1 cellular context compared by ENCODE assay signal in genomic region chr11:58776891-58777451, GRCh38.
TF ChIP-seq lines count a peak whose summit lies in the region.

No MANE protein-coding gene starts in this region.

TF ChIP-seq in K562, 482 proteins besides CTCF, POLR2A, EP300 and RAD21 (continued from another document and continues in another):
- TF ChIP-seq REST (CRISPR knock-in tag; IDR thresholded peaks at IDR 0.05; ENCODE audit: low read depth) (0 out of 2 replicates have a peak, but pooled peaks have one; percentile 16), ZNF282 (CRISPR knock-in tag; IDR thresholded peaks at IDR 0.05) (no peak), COPS2 (conservative IDR thresholded peaks at IDR 0.05) (no peak), ADNP (tag; IDR thresholded peaks at IDR 0.05) (peak; percentile 52), ARNT (IDR thresholded peaks at IDR 0.05) (peak in 1 of 2 experiments; percentile 70; a peak in 1 of 4 replicates), ZMIZ1 (IDR thresholded peaks at IDR 0.05; ENCODE audit: low read depth in 2 of 2, low read length in 2 of 2) (peak in 1 of 2 experiments; percentile 86; a peak in 2 of 4 replicates), HCFC1 (IDR thresholded peaks at IDR 0.05; ENCODE audit: low read depth, low read length) (no peak), ZKSCAN3 (CRISPR knock-in tag; IDR thresholded peaks at IDR 0.05) (no peak), NR0B1 (IDR thresholded peaks at IDR 0.05; ENCODE audit: partially characterized antibody) (no peak), MXI1 (IDR thresholded peaks at IDR 0.05; ENCODE audit: low read depth, low read length) (no peak), CREB3 (tag; conservative IDR thresholded peaks at IDR 0.05; ENCODE audit: low read depth) (no peak), ELF2 (CRISPR knock-in tag; IDR thresholded peaks at IDR 0.05) (no peak), FOXP1 (CRISPR knock-in tag; IDR thresholded peaks at IDR 0.05) (no peak), CREB3L1 (IDR thresholded peaks at IDR 0.05; ENCODE audit: borderline replicate concordance, low read depth) (no peak), POLR2AphosphoS5 (IDR thresholded peaks at IDR 0.05; ENCODE audit: control insufficient read depth, insufficient read depth, low read depth, low read length) (peak; percentile 85), LCOR (CRISPR knock-in tag; IDR thresholded peaks at IDR 0.05) (peak; percentile 63; the same call in 1 of the 2 replicates), MCM3 (IDR thresholded peaks at IDR 0.05) (no peak), RBBP5 (IDR thresholded peaks at IDR 0.05; ENCODE audit: borderline replicate concordance, insufficient read depth, low read length, poor library complexity, severe bottlenecking) (no peak), PCBP2 (IDR thresholded peaks at IDR 0.05; ENCODE audit: low read depth, low read length, poor library complexity, severe bottlenecking) (no peak), OTX1 (CRISPR knock-in tag; IDR thresholded peaks at IDR 0.05) (no peak), TARDBP (IDR thresholded peaks at IDR 0.05) (no peak), ZNF583 (CRISPR knock-in tag; IDR thresholded peaks at IDR 0.05) (no peak), GTF2E2 (tag; IDR thresholded peaks at IDR 0.05) (no peak; the same call in none of the 2 replicates), TEAD1 (CRISPR knock-in tag; IDR thresholded peaks at IDR 0.05) (peak; percentile 92 to 93), ZNF507 (tag; conservative IDR thresholded peaks at IDR 0.05) (no peak), ZNF696 (CRISPR knock-in tag; conservative IDR thresholded peaks at IDR 0.05) (no peak)
- TF ChIP-seq, protein P1, sequence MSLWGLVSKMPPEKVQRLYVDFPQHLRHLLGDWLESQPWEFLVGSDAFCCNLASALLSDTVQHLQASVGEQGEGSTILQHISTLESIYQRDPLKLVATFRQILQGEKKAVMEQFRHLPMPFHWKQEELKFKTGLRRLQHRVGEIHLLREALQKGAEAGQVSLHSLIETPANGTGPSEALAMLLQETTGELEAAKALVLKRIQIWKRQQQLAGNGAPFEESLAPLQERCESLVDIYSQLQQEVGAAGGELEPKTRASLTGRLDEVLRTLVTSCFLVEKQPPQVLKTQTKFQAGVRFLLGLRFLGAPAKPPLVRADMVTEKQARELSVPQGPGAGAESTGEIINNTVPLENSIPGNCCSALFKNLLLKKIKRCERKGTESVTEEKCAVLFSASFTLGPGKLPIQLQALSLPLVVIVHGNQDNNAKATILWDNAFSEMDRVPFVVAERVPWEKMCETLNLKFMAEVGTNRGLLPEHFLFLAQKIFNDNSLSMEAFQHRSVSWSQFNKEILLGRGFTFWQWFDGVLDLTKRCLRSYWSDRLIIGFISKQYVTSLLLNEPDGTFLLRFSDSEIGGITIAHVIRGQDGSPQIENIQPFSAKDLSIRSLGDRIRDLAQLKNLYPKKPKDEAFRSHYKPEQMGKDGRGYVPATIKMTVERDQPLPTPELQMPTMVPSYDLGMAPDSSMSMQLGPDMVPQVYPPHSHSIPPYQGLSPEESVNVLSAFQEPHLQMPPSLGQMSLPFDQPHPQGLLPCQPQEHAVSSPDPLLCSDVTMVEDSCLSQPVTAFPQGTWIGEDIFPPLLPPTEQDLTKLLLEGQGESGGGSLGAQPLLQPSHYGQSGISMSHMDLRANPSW (CRISPR knock-in tag; IDR thresholded peaks at IDR 0.05), result no peak
- TF ChIP-seq, protein P2, sequence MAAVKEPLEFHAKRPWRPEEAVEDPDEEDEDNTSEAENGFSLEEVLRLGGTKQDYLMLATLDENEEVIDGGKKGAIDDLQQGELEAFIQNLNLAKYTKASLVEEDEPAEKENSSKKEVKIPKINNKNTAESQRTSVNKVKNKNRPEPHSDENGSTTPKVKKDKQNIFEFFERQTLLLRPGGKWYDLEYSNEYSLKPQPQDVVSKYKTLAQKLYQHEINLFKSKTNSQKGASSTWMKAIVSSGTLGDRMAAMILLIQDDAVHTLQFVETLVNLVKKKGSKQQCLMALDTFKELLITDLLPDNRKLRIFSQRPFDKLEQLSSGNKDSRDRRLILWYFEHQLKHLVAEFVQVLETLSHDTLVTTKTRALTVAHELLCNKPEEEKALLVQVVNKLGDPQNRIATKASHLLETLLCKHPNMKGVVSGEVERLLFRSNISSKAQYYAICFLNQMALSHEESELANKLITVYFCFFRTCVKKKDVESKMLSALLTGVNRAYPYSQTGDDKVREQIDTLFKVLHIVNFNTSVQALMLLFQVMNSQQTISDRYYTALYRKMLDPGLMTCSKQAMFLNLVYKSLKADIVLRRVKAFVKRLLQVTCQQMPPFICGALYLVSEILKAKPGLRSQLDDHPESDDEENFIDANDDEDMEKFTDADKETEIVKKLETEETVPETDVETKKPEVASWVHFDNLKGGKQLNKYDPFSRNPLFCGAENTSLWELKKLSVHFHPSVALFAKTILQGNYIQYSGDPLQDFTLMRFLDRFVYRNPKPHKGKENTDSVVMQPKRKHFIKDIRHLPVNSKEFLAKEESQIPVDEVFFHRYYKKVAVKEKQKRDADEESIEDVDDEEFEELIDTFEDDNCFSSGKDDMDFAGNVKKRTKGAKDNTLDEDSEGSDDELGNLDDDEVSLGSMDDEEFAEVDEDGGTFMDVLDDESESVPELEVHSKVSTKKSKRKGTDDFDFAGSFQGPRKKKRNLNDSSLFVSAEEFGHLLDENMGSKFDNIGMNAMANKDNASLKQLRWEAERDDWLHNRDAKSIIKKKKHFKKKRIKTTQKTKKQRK (IDR thresholded peaks at IDR 0.05; ENCODE audit: borderline replicate concordance, low read depth, low read length), result no peak
- TF ChIP-seq, protein P3, sequence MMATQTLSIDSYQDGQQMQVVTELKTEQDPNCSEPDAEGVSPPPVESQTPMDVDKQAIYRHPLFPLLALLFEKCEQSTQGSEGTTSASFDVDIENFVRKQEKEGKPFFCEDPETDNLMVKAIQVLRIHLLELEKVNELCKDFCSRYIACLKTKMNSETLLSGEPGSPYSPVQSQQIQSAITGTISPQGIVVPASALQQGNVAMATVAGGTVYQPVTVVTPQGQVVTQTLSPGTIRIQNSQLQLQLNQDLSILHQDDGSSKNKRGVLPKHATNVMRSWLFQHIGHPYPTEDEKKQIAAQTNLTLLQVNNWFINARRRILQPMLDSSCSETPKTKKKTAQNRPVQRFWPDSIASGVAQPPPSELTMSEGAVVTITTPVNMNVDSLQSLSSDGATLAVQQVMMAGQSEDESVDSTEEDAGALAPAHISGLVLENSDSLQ (IDR thresholded peaks at IDR 0.05), result peak; percentile 31; the same call in 1 of the 2 replicates
- TF ChIP-seq, protein P4, sequence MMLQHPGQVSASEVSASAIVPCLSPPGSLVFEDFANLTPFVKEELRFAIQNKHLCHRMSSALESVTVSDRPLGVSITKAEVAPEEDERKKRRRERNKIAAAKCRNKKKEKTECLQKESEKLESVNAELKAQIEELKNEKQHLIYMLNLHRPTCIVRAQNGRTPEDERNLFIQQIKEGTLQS (IDR thresholded peaks at IDR 0.05), result peak; percentile 71
- TF ChIP-seq, protein P4 (CRISPR knock-in tag; conservative IDR thresholded peaks at IDR 0.05), result no peak
- TF ChIP-seq, protein P5, sequence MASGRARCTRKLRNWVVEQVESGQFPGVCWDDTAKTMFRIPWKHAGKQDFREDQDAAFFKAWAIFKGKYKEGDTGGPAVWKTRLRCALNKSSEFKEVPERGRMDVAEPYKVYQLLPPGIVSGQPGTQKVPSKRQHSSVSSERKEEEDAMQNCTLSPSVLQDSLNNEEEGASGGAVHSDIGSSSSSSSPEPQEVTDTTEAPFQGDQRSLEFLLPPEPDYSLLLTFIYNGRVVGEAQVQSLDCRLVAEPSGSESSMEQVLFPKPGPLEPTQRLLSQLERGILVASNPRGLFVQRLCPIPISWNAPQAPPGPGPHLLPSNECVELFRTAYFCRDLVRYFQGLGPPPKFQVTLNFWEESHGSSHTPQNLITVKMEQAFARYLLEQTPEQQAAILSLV (tag; IDR thresholded peaks at IDR 0.05), result no peak
- TF ChIP-seq, protein P6, sequence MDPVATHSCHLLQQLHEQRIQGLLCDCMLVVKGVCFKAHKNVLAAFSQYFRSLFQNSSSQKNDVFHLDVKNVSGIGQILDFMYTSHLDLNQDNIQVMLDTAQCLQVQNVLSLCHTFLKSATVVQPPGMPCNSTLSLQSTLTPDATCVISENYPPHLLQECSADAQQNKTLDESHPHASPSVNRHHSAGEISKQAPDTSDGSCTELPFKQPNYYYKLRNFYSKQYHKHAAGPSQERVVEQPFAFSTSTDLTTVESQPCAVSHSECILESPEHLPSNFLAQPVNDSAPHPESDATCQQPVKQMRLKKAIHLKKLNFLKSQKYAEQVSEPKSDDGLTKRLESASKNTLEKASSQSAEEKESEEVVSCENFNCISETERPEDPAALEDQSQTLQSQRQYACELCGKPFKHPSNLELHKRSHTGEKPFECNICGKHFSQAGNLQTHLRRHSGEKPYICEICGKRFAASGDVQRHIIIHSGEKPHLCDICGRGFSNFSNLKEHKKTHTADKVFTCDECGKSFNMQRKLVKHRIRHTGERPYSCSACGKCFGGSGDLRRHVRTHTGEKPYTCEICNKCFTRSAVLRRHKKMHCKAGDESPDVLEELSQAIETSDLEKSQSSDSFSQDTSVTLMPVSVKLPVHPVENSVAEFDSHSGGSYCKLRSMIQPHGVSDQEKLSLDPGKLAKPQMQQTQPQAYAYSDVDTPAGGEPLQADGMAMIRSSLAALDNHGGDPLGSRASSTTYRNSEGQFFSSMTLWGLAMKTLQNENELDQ (CRISPR knock-in tag; IDR thresholded peaks at IDR 0.05; ENCODE audit: borderline replicate concordance), result no peak
